In the genomic region with DNA sequence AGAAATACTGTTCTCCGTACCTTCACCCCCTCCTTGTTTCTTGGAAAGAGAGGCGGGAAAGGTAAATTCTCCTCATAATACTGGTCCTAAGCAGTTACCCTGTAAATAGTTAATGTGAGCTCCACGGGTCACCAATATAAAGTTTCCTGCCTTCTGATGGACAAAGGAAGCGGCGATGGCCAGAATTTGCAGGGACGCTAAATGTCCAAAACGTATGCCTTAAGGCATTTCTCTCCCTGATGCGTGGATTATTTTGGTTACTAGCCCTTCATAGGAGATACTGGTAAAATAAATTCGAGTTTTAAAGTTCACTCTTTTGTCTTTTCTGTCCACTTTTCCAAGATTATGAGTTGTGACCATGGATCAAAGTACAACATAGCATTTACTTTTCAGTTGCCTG, we compare ENCODE assay signal across 8 cellular contexts. TPM values are rescaled to one million over a fixed set of nuclear protein-coding genes. Genes with fewer than 3 reads are reported as not detected.
DNase-seq lines count a peak whose midpoint lies in the region; FAIRE-seq and TF ChIP-seq lines count a peak whose summit lies in the region.

No MANE protein-coding gene starts in this region.

- no peaks in the 10 kb centered on the region for H3K36me3 ChIP-seq in PC-9 (ENCODE audit: low read depth)
- H3K36me3 ChIP-seq in neutrophil = peaks cover 33% of the 10 kb centered on the region
- no peaks in the 10 kb centered on the region for H3K36me3 ChIP-seq in small intestine (ENCODE audit: control insufficient read depth in 2 of 2, insufficient read depth in 2 of 2, low read length in 2 of 2)

- intact Hi-C loops in PC-9 (cut with micrococcal nuclease; ENCODE audit: unreplicated experiment) = loop anchor here (2.0 to 10.0 kb wide), 3 partner anchors 74 to 306 kb away; no protein-coding TSS in a partner anchor

- CTCF ChIA-PET in PC-9 (lab: Charles Lee) = interaction anchor here (1.9 kb wide), 1 partner anchor 306 kb away, joined by 5 read pairs; the partner anchor contains the start of gene TPR

- TF ChIP-seq CTCF in D721Med (IDR thresholded peaks at IDR 0.05; ENCODE audit: insufficient read depth, missing control alignments) (no peak), PC-9 (conservative IDR thresholded peaks at IDR 0.05) (no peak), neutrophil (IDR thresholded peaks at IDR 0.05) (no peak), GM13977 (IDR thresholded peaks at IDR 0.05; ENCODE audit: extremely low read depth, insufficient read depth, missing control alignments) (no peak)

- no peaks in the 10 kb centered on the region for H3F3A ChIP-seq in PC-9 (ENCODE audit: insufficient read depth, low read depth)

- H3K4me3 ChIP-seq in PC-9 (peak overlapping the region; percentile 57; the same call in 1 of the 2 replicates), neutrophil (ENCODE audit: low read depth in 1 of 2, low read length in 1 of 2) (peak overlapping the region; percentile 87 to 89), small intestine (ENCODE audit: low read depth in 1 of 2, low read length in 2 of 2) (no peak overlapping the region)

- H3K27ac ChIP-seq in PC-9 (no peak overlapping the region), epithelial cell of prostate (peak overlapping the region; percentile 99), neutrophil (peak overlapping the region; percentile 96), small intestine (ENCODE audit: low read depth in 1 of 2, low read length in 1 of 2) (peak overlapping the region in 1 of 2 donors; percentile 43)

- in situ Hi-C loops in GM13977 (cut with MboI; ENCODE audit: low pct_unique_long_range_greater_than_20kb, low sequenced_read_pairs, unreplicated experiment) = no loop called here

- DNase-seq in D721Med (ENCODE audit: insufficient read length, low spot score) = no peak
- DNase-seq in PC-9 = peak in 1 of 2 experiments; percentile 1
- DNase-seq in epithelial cell of prostate (ENCODE audit: low read depth, low spot score) = no peak
- DNase-seq in small intestine = no peak
- no peak for DNase-seq in NK-92 treated with Interleukin-12 subunit alpha and Interleukin-12 subunit beta, amount 100 ng/mL, for 24 hours (lab: John Stamatoyannopoulos, UW)
- no peak for DNase-seq in GOT3 (lab: John Stamatoyannopoulos, UW)
- DNase-seq in GM13977 (ENCODE audit: low spot score) = no peak

- FAIRE-seq in D721Med (lab: Jason Lieb, UNC) = peak; percentile 64
- FAIRE-seq in small intestine (lab: Jason Lieb, UNC) = no peak

- H3K9me3 ChIP-seq in PC-9 (ENCODE audit: insufficient read depth, low read depth) (no peaks in the 10 kb centered on the region), neutrophil (no peaks in the 10 kb centered on the region), small intestine (ENCODE audit: control insufficient read depth, low read depth) (no peaks in the 10 kb centered on the region)

- H4K20me1 ChIP-seq in PC-9 (ENCODE audit: insufficient read depth) = no peaks in the 10 kb centered on the region

- H3K9me2 ChIP-seq in PC-9 (ENCODE audit: insufficient read depth) = no peaks in the 10 kb centered on the region

- H3K4me1 ChIP-seq in PC-9 (replicated peaks; ENCODE audit: insufficient read depth) (no peaks in the 10 kb centered on the region; the same call in 1 of the 2 replicates), neutrophil (ENCODE audit: control insufficient read depth in 1 of 2, insufficient read depth in 1 of 2, low read depth in 1 of 2, low read length in 1 of 2) (peaks cover 44 to 49% of the 10 kb centered on the region in 2 experiments), small intestine (ENCODE audit: control insufficient read depth in 2 of 2, insufficient read depth in 1 of 2, low read depth in 1 of 2, low read length in 1 of 2) (no peaks in the 10 kb centered on the region)

- peak overlapping the region; percentile 89 for H2AFZ ChIP-seq in PC-9

- POLR2A ChIA-PET in PC-9 (lab: Charles Lee; ENCODE audit: unreplicated experiment) = no interaction called here

- WGBS in small intestine, 3 donors = 20 to 36% (median 35%) methylated on average over 9 of the region's 9 CpGs

- H3K79me2 ChIP-seq in PC-9 (ENCODE audit: low read depth) = no peaks in the 10 kb centered on the region

- no peaks in the 10 kb centered on the region for H3K27me3 ChIP-seq in PC-9 (ENCODE audit: insufficient read depth, low read depth)
- H3K27me3 ChIP-seq in neutrophil = no peaks in the 10 kb centered on the region
- peaks cover 0 to 2% of the 10 kb centered on the region in 2 donors for H3K27me3 ChIP-seq in small intestine (ENCODE audit: control insufficient read depth in 2 of 2, insufficient read depth in 2 of 2, low read length in 2 of 2)

- H3K4me2 ChIP-seq in PC-9 = peak overlapping the region; percentile 81

- BruUV-seq in PC-9 (replicated peaks; lab: Mats Ljungman, UMichigan) = no TSS peak

RNA-seq across cellular contexts. Expression of gene PTGS2, which starts 0.9 kb away (rescaled TPM):
- 0.63 and 2.3 TPM in 2 replicates for total RNA-seq in PC-9 (2021)
- polyA plus RNA-seq in small intestine = 1 to 10 TPM in 1 of 3 donors, under 1 TPM in 2; 0.22 to 1.9 (median 0.54) TPM

Comparison
In these comparisons a context has a peak if more than half of its experiments do, and no peak if none do; other contexts are left out.
1. H3K4me3 ChIP-seq: peak in PC-9 (single experiment) and neutrophil (2 of 2); none in small intestine (0 of 2).